1 cellular context compared by ENCODE assay signal in the genomic region with DNA sequence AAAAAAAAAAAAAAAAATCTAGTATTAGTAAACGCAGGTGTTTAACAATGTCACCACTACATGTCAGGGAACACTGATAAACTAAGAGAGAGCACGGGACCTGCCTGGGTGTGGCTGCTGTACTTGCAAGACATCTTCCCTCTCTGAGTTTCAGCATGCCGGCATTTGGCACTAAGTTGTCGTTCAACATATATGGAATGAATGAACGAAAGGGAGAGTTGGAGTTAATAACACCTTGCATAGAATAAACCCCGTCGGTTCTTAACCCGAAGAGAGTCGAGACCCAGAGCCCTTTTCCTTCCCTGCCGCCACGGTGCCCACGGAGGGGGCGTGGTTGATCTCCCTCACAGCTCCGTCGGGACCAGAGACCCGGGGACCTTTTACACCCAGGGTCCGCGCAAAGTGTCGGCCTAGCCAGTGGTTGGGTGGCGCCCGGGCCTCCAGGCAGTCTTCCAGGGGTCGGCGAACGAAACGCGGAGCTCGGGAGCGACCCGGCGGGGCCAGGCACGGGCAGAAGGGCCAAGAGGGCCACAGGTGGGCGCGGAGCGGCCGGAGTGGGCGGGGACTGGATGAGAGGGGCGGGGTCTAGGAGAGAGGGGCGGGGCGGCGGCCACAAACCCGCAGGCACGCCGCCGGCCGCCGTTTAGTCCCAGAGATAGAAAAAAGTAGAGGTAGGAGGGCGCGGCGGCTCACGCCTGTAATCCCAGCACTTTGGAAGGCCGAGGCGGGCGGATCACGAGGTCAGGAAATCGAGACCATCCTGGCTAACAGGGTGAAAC.
TF ChIP-seq lines count a peak whose summit lies in the region.

No MANE protein-coding gene starts in this region.

TF ChIP-seq in HEK293, 187 proteins besides CTCF, POLR2A, EP300 and RAD21 (continued from another document and continues in another):
- TF ChIP-seq, protein P1, sequence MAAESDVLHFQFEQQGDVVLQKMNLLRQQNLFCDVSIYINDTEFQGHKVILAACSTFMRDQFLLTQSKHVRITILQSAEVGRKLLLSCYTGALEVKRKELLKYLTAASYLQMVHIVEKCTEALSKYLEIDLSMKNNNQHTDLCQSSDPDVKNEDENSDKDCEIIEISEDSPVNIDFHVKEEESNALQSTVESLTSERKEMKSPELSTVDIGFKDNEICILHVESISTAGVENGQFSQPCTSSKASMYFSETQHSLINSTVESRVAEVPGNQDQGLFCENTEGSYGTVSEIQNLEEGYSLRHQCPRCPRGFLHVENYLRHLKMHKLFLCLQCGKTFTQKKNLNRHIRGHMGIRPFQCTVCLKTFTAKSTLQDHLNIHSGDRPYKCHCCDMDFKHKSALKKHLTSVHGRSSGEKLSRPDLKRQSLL (tag by site-specific recombination; IDR thresholded peaks at IDR 0.05) = no peak
- TF ChIP-seq ZNF521 (tag by site-specific recombination; IDR thresholded peaks at IDR 0.05) = no peak
- TF ChIP-seq ZNF670 (tag by site-specific recombination; IDR thresholded peaks at IDR 0.05; ENCODE audit: low read depth) = no peak
- TF ChIP-seq SETDB1 (IDR thresholded peaks at IDR 0.05; ENCODE audit: insufficient read length, low read length) = peak; percentile 66
- no peak for TF ChIP-seq ZNF155 (tag by site-specific recombination; IDR thresholded peaks at IDR 0.05)
- TF ChIP-seq WT1 (tag by site-specific recombination; IDR thresholded peaks at IDR 0.05) = 0 out of 2 replicates have a peak, but pooled peaks have one; percentile 10
- no peak for TF ChIP-seq ZSCAN16 (tag by site-specific recombination; IDR thresholded peaks at IDR 0.05)
- 0 out of 2 replicates have a peak, but pooled peaks have one; percentile 15 for TF ChIP-seq ZNF777 (tag by site-specific recombination; IDR thresholded peaks at IDR 0.05; ENCODE audit: borderline replicate concordance)
- no peak for TF ChIP-seq ZNF624 (tag by site-specific recombination; IDR thresholded peaks at IDR 0.05)
- no peak for TF ChIP-seq ZNF792 (tag by site-specific recombination; IDR thresholded peaks at IDR 0.05)
- TF ChIP-seq ZBTB8A (tag by site-specific recombination; IDR thresholded peaks at IDR 0.05) = peak; percentile 82
- TF ChIP-seq FEZF1 (tag by site-specific recombination; IDR thresholded peaks at IDR 0.05) = no peak
- no peak for TF ChIP-seq ZNF514 (tag by site-specific recombination; IDR thresholded peaks at IDR 0.05)
- TF ChIP-seq, protein P2, sequence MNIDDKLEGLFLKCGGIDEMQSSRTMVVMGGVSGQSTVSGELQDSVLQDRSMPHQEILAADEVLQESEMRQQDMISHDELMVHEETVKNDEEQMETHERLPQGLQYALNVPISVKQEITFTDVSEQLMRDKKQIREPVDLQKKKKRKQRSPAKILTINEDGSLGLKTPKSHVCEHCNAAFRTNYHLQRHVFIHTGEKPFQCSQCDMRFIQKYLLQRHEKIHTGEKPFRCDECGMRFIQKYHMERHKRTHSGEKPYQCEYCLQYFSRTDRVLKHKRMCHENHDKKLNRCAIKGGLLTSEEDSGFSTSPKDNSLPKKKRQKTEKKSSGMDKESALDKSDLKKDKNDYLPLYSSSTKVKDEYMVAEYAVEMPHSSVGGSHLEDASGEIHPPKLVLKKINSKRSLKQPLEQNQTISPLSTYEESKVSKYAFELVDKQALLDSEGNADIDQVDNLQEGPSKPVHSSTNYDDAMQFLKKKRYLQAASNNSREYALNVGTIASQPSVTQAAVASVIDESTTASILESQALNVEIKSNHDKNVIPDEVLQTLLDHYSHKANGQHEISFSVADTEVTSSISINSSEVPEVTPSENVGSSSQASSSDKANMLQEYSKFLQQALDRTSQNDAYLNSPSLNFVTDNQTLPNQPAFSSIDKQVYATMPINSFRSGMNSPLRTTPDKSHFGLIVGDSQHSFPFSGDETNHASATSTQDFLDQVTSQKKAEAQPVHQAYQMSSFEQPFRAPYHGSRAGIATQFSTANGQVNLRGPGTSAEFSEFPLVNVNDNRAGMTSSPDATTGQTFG (tag by site-specific recombination; IDR thresholded peaks at IDR 0.05; ENCODE audit: borderline replicate concordance) = no peak
- TF ChIP-seq GLI2 (tag by site-specific recombination; IDR thresholded peaks at IDR 0.05; ENCODE audit: borderline replicate concordance, low read depth) = no peak
- TF ChIP-seq, protein P3, sequence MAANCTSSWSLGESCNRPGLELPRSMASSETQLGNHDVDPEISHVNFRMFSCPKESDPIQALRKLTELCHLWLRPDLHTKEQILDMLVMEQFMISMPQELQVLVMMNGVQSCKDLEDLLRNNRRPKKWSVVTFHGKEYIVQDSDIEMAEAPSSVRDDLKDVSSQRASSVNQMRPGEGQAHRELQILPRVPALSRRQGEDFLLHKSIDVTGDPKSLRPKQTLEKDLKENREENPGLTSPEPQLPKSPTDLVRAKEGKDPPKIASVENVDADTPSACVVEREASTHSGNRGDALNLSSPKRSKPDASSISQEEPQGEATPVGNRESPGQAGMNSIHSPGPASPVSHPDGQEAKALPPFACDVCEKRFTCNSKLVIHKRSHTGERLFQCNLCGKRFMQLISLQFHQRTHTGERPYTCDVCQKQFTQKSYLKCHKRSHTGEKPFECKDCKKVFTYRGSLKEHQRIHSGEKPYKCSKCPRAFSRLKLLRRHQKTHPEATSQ (tag by site-specific recombination; IDR thresholded peaks at IDR 0.05) = no peak
- no peak for TF ChIP-seq ZNF239 (tag by site-specific recombination; IDR thresholded peaks at IDR 0.05)
- no peak; the same call in 1 of the 2 replicates for TF ChIP-seq KLF8 (tag by site-specific recombination; IDR thresholded peaks at IDR 0.05)
- TF ChIP-seq, protein P4, sequence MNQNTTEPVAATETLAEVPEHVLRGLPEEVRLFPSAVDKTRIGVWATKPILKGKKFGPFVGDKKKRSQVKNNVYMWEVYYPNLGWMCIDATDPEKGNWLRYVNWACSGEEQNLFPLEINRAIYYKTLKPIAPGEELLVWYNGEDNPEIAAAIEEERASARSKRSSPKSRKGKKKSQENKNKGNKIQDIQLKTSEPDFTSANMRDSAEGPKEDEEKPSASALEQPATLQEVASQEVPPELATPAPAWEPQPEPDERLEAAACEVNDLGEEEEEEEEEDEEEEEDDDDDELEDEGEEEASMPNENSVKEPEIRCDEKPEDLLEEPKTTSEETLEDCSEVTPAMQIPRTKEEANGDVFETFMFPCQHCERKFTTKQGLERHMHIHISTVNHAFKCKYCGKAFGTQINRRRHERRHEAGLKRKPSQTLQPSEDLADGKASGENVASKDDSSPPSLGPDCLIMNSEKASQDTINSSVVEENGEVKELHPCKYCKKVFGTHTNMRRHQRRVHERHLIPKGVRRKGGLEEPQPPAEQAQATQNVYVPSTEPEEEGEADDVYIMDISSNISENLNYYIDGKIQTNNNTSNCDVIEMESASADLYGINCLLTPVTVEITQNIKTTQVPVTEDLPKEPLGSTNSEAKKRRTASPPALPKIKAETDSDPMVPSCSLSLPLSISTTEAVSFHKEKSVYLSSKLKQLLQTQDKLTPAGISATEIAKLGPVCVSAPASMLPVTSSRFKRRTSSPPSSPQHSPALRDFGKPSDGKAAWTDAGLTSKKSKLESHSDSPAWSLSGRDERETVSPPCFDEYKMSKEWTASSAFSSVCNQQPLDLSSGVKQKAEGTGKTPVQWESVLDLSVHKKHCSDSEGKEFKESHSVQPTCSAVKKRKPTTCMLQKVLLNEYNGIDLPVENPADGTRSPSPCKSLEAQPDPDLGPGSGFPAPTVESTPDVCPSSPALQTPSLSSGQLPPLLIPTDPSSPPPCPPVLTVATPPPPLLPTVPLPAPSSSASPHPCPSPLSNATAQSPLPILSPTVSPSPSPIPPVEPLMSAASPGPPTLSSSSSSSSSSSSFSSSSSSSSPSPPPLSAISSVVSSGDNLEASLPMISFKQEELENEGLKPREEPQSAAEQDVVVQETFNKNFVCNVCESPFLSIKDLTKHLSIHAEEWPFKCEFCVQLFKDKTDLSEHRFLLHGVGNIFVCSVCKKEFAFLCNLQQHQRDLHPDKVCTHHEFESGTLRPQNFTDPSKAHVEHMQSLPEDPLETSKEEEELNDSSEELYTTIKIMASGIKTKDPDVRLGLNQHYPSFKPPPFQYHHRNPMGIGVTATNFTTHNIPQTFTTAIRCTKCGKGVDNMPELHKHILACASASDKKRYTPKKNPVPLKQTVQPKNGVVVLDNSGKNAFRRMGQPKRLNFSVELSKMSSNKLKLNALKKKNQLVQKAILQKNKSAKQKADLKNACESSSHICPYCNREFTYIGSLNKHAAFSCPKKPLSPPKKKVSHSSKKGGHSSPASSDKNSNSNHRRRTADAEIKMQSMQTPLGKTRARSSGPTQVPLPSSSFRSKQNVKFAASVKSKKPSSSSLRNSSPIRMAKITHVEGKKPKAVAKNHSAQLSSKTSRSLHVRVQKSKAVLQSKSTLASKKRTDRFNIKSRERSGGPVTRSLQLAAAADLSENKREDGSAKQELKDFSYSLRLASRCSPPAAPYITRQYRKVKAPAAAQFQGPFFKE (tag by site-specific recombination; IDR thresholded peaks at IDR 0.05; ENCODE audit: borderline replicate concordance) = no peak
- TF ChIP-seq GFI1B (tag by site-specific recombination; IDR thresholded peaks at IDR 0.05) = no peak
- TF ChIP-seq ZNF76 (tag by site-specific recombination; IDR thresholded peaks at IDR 0.05; ENCODE audit: borderline replicate concordance, low read depth) = 0 out of 2 replicates have a peak, but pooled peaks have one; percentile 12
- no peak for TF ChIP-seq ZNF175 (tag by site-specific recombination; IDR thresholded peaks at IDR 0.05)
- TF ChIP-seq, protein P5, sequence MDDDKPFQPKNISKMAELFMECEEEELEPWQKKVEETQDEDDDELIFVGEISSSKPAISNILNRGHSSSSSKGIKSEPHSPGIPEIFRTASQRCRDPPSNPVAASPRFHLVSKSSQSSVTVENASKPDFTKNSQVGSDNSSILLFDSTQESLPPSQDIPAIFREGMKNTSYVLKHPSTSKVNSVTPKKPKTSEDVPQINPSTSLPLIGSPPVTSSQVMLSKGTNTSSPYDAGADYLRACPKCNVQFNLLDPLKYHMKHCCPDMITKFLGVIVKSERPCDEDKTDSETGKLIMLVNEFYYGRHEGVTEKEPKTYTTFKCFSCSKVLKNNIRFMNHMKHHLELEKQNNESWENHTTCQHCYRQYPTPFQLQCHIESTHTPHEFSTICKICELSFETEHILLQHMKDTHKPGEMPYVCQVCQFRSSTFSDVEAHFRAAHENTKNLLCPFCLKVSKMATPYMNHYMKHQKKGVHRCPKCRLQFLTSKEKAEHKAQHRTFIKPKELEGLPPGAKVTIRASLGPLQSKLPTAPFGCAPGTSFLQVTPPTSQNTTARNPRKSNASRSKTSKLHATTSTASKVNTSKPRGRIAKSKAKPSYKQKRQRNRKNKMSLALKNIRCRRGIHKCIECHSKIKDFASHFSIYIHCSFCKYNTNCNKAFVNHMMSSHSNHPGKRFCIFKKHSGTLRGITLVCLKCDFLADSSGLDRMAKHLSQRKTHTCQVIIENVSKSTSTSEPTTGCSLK (tag by site-specific recombination; IDR thresholded peaks at IDR 0.05) = no peak
- TF ChIP-seq ZNF433 (tag by site-specific recombination; IDR thresholded peaks at IDR 0.05; ENCODE audit: low read depth) = no peak
- no peak for TF ChIP-seq ZNF10 (tag by site-specific recombination; IDR thresholded peaks at IDR 0.05)
- no peak for TF ChIP-seq ZNF121 (tag by site-specific recombination; IDR thresholded peaks at IDR 0.05)
- TF ChIP-seq, protein P6, sequence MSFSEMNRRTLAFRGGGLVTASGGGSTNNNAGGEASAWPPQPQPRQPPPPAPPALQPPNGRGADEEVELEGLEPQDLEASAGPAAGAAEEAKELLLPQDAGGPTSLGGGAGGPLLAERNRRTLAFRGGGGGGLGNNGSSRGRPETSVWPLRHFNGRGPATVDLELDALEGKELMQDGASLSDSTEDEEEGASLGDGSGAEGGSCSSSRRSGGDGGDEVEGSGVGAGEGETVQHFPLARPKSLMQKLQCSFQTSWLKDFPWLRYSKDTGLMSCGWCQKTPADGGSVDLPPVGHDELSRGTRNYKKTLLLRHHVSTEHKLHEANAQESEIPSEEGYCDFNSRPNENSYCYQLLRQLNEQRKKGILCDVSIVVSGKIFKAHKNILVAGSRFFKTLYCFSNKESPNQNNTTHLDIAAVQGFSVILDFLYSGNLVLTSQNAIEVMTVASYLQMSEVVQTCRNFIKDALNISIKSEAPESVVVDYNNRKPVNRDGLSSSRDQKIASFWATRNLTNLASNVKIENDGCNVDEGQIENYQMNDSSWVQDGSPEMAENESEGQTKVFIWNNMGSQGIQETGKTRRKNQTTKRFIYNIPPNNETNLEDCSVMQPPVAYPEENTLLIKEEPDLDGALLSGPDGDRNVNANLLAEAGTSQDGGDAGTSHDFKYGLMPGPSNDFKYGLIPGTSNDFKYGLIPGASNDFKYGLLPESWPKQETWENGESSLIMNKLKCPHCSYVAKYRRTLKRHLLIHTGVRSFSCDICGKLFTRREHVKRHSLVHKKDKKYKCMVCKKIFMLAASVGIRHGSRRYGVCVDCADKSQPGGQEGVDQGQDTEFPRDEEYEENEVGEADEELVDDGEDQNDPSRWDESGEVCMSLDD (tag by site-specific recombination; IDR thresholded peaks at IDR 0.05) = peak; percentile 27; the same call in 1 of the 2 replicates
- peak; percentile 94 for TF ChIP-seq KLF9 (tag by site-specific recombination; IDR thresholded peaks at IDR 0.05; ENCODE audit: low read depth)
- no peak for TF ChIP-seq ZNF311 (tag by site-specific recombination; IDR thresholded peaks at IDR 0.05; ENCODE audit: borderline replicate concordance)
- no peak for TF ChIP-seq ZNF830 (tag by site-specific recombination; IDR thresholded peaks at IDR 0.05; ENCODE audit: low read depth)
- no peak for TF ChIP-seq SP3 (tag by site-specific recombination; IDR thresholded peaks at IDR 0.05)
- no peak for TF ChIP-seq ZNF2 (tag by site-specific recombination; IDR thresholded peaks at IDR 0.05)
- peak; percentile 35; the same call in 1 of the 2 replicates for TF ChIP-seq EGR2 (tag by site-specific recombination; IDR thresholded peaks at IDR 0.05; ENCODE audit: low read depth)
- TF ChIP-seq ZNF623 (tag by site-specific recombination; IDR thresholded peaks at IDR 0.05) = no peak
- no peak for TF ChIP-seq ZNF394 (tag by site-specific recombination; IDR thresholded peaks at IDR 0.05; ENCODE audit: borderline replicate concordance)
- no peak for TF ChIP-seq ZNF221 (tag by site-specific recombination; IDR thresholded peaks at IDR 0.05; ENCODE audit: borderline replicate concordance)
- no peak for TF ChIP-seq ZNF274 (IDR thresholded peaks at IDR 0.05; ENCODE audit: low read length)
- TF ChIP-seq ZNF274 (tag by site-specific recombination; IDR thresholded peaks at IDR 0.05; ENCODE audit: borderline replicate concordance) = no peak
- no peak for TF ChIP-seq KLF1 (tag by site-specific recombination; IDR thresholded peaks at IDR 0.05)
- TF ChIP-seq, protein P7, sequence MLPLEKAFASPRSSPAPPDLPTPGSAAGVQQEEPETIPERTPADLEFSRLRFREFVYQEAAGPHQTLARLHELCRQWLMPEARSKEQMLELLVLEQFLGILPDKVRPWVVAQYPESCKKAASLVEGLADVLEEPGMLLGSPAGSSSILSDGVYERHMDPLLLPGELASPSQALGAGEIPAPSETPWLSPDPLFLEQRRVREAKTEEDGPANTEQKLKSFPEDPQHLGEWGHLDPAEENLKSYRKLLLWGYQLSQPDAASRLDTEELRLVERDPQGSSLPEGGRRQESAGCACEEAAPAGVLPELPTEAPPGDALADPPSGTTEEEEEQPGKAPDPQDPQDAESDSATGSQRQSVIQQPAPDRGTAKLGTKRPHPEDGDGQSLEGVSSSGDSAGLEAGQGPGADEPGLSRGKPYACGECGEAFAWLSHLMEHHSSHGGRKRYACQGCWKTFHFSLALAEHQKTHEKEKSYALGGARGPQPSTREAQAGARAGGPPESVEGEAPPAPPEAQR (tag by site-specific recombination; IDR thresholded peaks at IDR 0.05) = no peak
- TF ChIP-seq ZNF202 (tag by site-specific recombination; IDR thresholded peaks at IDR 0.05; ENCODE audit: borderline replicate concordance) = no peak
- TF ChIP-seq ZFHX2 (tag by site-specific recombination; conservative IDR thresholded peaks at IDR 0.05) = peak; percentile 51
- no peak for TF ChIP-seq ZNF354C (tag by site-specific recombination; IDR thresholded peaks at IDR 0.05; ENCODE audit: borderline replicate concordance, low read depth)
- TF ChIP-seq ZFP41 (tag by site-specific recombination; IDR thresholded peaks at IDR 0.05; ENCODE audit: borderline replicate concordance) = no peak
